In the genomic region with DNA sequence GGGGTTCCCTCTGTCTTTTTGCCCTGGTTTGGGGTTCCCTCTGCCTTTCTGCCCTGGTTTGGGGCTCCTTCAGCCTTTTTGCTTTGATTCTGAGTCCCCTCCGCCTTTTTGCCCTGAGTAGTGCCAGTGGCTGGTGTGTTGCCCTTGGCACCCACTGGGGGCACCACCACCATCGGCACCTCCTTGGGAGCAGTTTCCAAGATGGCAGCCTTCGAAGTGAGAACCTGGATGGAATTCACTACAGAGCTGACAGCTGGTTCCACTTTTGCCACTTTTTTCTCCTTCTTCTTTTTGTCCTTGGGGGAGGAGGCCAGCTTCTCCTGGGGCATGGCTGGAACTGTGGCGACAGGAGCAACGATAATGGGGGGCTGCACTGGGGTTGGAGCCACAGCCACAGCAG, we compare ENCODE assay signal across 20 cellular contexts. TPM values are rescaled to one million over a fixed set of nuclear protein-coding genes. Genes with fewer than 3 reads are reported as not detected.
A peak's percentile ranks its signal among the peaks of the same experiment; 100 is the strongest.
DNase-seq lines count a peak whose midpoint lies in the region; TF ChIP-seq lines count a peak whose summit lies in the region.
"Had no signal": no experiment of that assay in that cellular context is flagged by ENCODE, and none has a peak within 500 bp of the region (broad histone marks: within the 10 kb centered on the region; RNA-seq: fewer than 3 reads in every experiment).

No MANE protein-coding gene starts in this region.

- H4K8ac ChIP-seq in trophoblast cell (ENCODE audit: low read depth, low read length): no peak overlapping the region

- H2BK5ac ChIP-seq in trophoblast cell (ENCODE audit: low read depth, low read length, poor library complexity): no peak overlapping the region

- peak overlapping the region; percentile 34 for H3K18ac ChIP-seq in trophoblast cell (ENCODE audit: low read length)

- H3K9me3 Mint-ChIP-seq in CD14-positive monocyte (peaks cover 7 to 16% (median 8%) of the 10 kb centered on the region in 7 donors), HFFc6 (peaks cover 5% of the 10 kb centered on the region)
- peaks cover 9% of the 10 kb centered on the region for H3K9me3 Mint-ChIP-seq in dendritic cell treated with granulocyte-macrophage colony-stimulating factor and Interleukin-4, amounts not matched to agents 40 ng/mL and 50 ng/mL, for 4 days

- H3K4ac ChIP-seq in trophoblast cell (ENCODE audit: low read depth, low read length): no peak overlapping the region

- no CpG with 5 or more reads among the region's 5 CpGs for WGBS in trophoblast cell (ENCODE audit: extremely low coverage, insufficient coverage, insufficient read length)
- WGBS in prostate gland: 97% methylated on average over 5 of the region's 5 CpGs

- H3K27ac Mint-ChIP-seq in CD14-positive monocyte (peak overlapping the region in 4 of 7 donors; percentile 30 to 87 (median 67)), HFFc6 (no peak overlapping the region)
- H3K27ac Mint-ChIP-seq in dendritic cell treated with granulocyte-macrophage colony-stimulating factor and Interleukin-4, amounts not matched to agents 40 ng/mL and 50 ng/mL, for 4 days: peak overlapping the region; percentile 10
- H3K27ac Mint-ChIP-seq: T-helper 17 cell had no signal

- no peak overlapping the region for H4K91ac ChIP-seq in trophoblast cell (ENCODE audit: low read depth, low read length)

- no peak overlapping the region for H2AK5ac ChIP-seq in trophoblast cell (ENCODE audit: low read length)

- H3K36me3 ChIP-seq in trophoblast cell (ENCODE audit: control insufficient read depth in 1 of 2, insufficient read depth in 2 of 2, low read length in 2 of 2) (peaks cover 39 to 44% of the 10 kb centered on the region in 2 experiments), prostate gland (no peaks in the 10 kb centered on the region)

- H2BK12ac ChIP-seq in trophoblast cell (ENCODE audit: low read length): no peak overlapping the region

- H3K4me1 Mint-ChIP-seq in CD14-positive monocyte: peaks cover 11% of the 10 kb centered on the region
- H3K4me1 Mint-ChIP-seq in HFFc6 (ENCODE audit: low read depth): peaks cover 79% of the 10 kb centered on the region
- H3K4me1 Mint-ChIP-seq in dendritic cell treated with granulocyte-macrophage colony-stimulating factor and Interleukin-4, amounts not matched to agents 40 ng/mL and 50 ng/mL, for 4 days (ENCODE audit: low read depth): peaks cover 56% of the 10 kb centered on the region

- no peaks in the 10 kb centered on the region for H3K79me1 ChIP-seq in trophoblast cell (ENCODE audit: low read length)

- no peak overlapping the region for H3K9ac ChIP-seq in trophoblast cell (ENCODE audit: low read length)
- H3K9ac ChIP-seq: KMS-11 had no signal

- H3K23ac ChIP-seq in trophoblast cell (ENCODE audit: low read length): no peak overlapping the region

- H3K4me3 ChIP-seq in trophoblast cell (ENCODE audit: low read depth, low read length) (no peak overlapping the region), prostate gland (no peak overlapping the region)
- H3K4me3 ChIP-seq: BLaER1 treated with 17β-estradiol and CSF1 and Interleukin-3, amounts not matched to agents 10 nM and 100 nM; pancreas; Peyer's patch had no signal

- H4K12ac ChIP-seq in trophoblast cell (ENCODE audit: low read depth, low read length): no peak overlapping the region

- no peak overlapping the region for H3K4me3 Mint-ChIP-seq in CD14-positive monocyte
- H3K4me3 Mint-ChIP-seq in HFFc6: no peak overlapping the region
- no peak overlapping the region for H3K4me3 Mint-ChIP-seq in dendritic cell treated with granulocyte-macrophage colony-stimulating factor and Interleukin-4, amounts not matched to agents 40 ng/mL and 50 ng/mL, for 4 days
- H3K4me3 Mint-ChIP-seq: T-helper 17 cell had no signal

- H3K14ac ChIP-seq in trophoblast cell (ENCODE audit: low read length): no peak overlapping the region

- H3K27me3 ChIP-seq in trophoblast cell (ENCODE audit: insufficient read depth, low read length): no peaks in the 10 kb centered on the region
- no peaks in the 10 kb centered on the region for H3K27me3 ChIP-seq in prostate gland (replicated peaks; ENCODE audit: insufficient read depth)
- H3K27me3 ChIP-seq: BLaER1 treated with 17β-estradiol and CSF1 and Interleukin-3, amounts not matched to agents 10 nM and 100 nM; pancreas; Peyer's patch had no signal

- no peak for DNase-seq in CD14-positive monocyte (ENCODE audit: low spot score)
- DNase-seq in HFFc6: no peak
- DNase-seq in trophoblast cell: no peak
- DNase-seq in activated naive CD4-positive, alpha-beta T cell (lab: John Stamatoyannopoulos, UW): no peak
- DNase-seq in HPDE6-E6E7 (ENCODE audit: extremely low spot score): no peak
- DNase-seq in prostate gland (ENCODE audit: low spot score): no peak
- DNase-seq in CD1c-positive myeloid dendritic cell (ENCODE audit: extremely low spot score): no peak
- DNase-seq: activated CD4-positive, alpha-beta T cell treated with anti-CD3 and anti-CD28 coated beads for 48 hours; activated T-cell treated with anti-CD3 and anti-CD28 coated beads, Interleukin-2, amount 50 U/mL, for 48 hours; amniotic stem cell; dermis blood vessel endothelial cell; mesendoderm; NCI-H1694; NCI-H524 treated with DMSO at 0.1 percent for 48 hours; T-helper 17 cell had no signal

- no peak for TF ChIP-seq CTCF in CD14-positive monocyte (IDR thresholded peaks at IDR 0.05)
- peak; percentile 48 for TF ChIP-seq CTCF in HFFc6 (IDR thresholded peaks at IDR 0.05)
- no peak for TF ChIP-seq CTCF in prostate gland (IDR thresholded peaks at IDR 0.05)

- H2BK120ac ChIP-seq in trophoblast cell (ENCODE audit: insufficient read depth, low read length, poor library complexity): no peak overlapping the region

- H3K27ac ChIP-seq in trophoblast cell (ENCODE audit: low read depth, low read length) (no peak overlapping the region), prostate gland (no peak overlapping the region)
- H3K27ac ChIP-seq: KMS-11 had no signal

- no peak for TF ChIP-seq POLR2A in prostate gland (IDR thresholded peaks at IDR 0.05)

- H3K36me3 Mint-ChIP-seq in CD14-positive monocyte (peaks cover 42 to 60% of the 10 kb centered on the region in 2 donors), HFFc6 (ENCODE audit: low read depth) (peaks cover 66% of the 10 kb centered on the region)
- peaks cover 52% of the 10 kb centered on the region for H3K36me3 Mint-ChIP-seq in dendritic cell treated with granulocyte-macrophage colony-stimulating factor and Interleukin-4, amounts not matched to agents 40 ng/mL and 50 ng/mL, for 4 days (ENCODE audit: low read depth)

- H3K4me1 ChIP-seq in trophoblast cell (ENCODE audit: control insufficient read depth in 1 of 2, insufficient read depth in 2 of 2, low read length in 2 of 2) (peaks cover 0 to 4% of the 10 kb centered on the region in 2 experiments), prostate gland (replicated peaks) (no peaks in the 10 kb centered on the region)

- peaks cover 2% of the 10 kb centered on the region for H3K79me2 ChIP-seq in trophoblast cell (ENCODE audit: control insufficient read depth, insufficient read depth, low read length, poor library complexity)

- H3K27me3 Mint-ChIP-seq in CD14-positive monocyte (ENCODE audit: low read depth in 3 of 3): no peaks in the 10 kb centered on the region
- H3K27me3 Mint-ChIP-seq in HFFc6 (ENCODE audit: insufficient read depth): peaks cover 8% of the 10 kb centered on the region
- H3K27me3 Mint-ChIP-seq in dendritic cell treated with granulocyte-macrophage colony-stimulating factor and Interleukin-4, amounts not matched to agents 40 ng/mL and 50 ng/mL, for 4 days: no peaks in the 10 kb centered on the region
- H3K27me3 Mint-ChIP-seq: T-helper 17 cell had no signal

- H3K9me3 ChIP-seq in trophoblast cell (ENCODE audit: insufficient read depth, low read depth, low read length) (no peaks in the 10 kb centered on the region), prostate gland (no peaks in the 10 kb centered on the region)
- H3K9me3 ChIP-seq: pancreas, Peyer's patch had no signal

- no peak overlapping the region for H3K4me2 ChIP-seq in trophoblast cell (ENCODE audit: low read length)
- H3K4me2 ChIP-seq: KMS-11 had no signal

- intact Hi-C loops in CD14-positive monocyte (cut with micrococcal nuclease): no loop called here
- intact Hi-C loops in dendritic cell treated with granulocyte-macrophage colony-stimulating factor and Interleukin-4, amounts not matched to agents 40 ng/mL and 50 ng/mL, for 4 days (cut with micrococcal nuclease): no loop called here
- intact Hi-C loops in prostate gland (cut with DNase I): no loop called here

- no peak overlapping the region for H2AFZ ChIP-seq in trophoblast cell (ENCODE audit: insufficient read depth, low read length, poor library complexity)

RNA-seq across cellular contexts. Expression of a gene that starts 22.2 kb away (rescaled TPM):
- 1 to 10 TPM; 4.7 to 7.5 TPM for polyA plus RNA-seq in CD14-positive monocyte
- 100 to 1,000 TPM; 273 to 331 (median 317) TPM for total RNA-seq in HFFc6 (2021; fragmentation: NEBNext Ultra II Directional; extraction: Animal tissue kit (Norgen Biotek cat#: 25700))
- polyA plus RNA-seq in trophoblast cell (2013): 231 and 244 TPM in 2 replicates
- total RNA-seq in prostate gland: 100 to 1,000 TPM; 112 to 148 TPM

RNA-seq across cellular contexts. Expression of a gene that starts 40.0 kb away (rescaled TPM):
- not detected for polyA plus RNA-seq in CD14-positive monocyte
- not detected for total RNA-seq in HFFc6 (2021; fragmentation: NEBNext Ultra II Directional; extraction: Animal tissue kit (Norgen Biotek cat#: 25700))
- not detected in 2 replicates for polyA plus RNA-seq in trophoblast cell (2013)
- total RNA-seq in prostate gland: 1 to 10 TPM in 1 of 2 donors, not detected in 1; 1.9 TPM
- total RNA-seq: dermis blood vessel endothelial cell, Peyer's patch, T-helper 17 cell had no signal
